In the genomic region with DNA sequence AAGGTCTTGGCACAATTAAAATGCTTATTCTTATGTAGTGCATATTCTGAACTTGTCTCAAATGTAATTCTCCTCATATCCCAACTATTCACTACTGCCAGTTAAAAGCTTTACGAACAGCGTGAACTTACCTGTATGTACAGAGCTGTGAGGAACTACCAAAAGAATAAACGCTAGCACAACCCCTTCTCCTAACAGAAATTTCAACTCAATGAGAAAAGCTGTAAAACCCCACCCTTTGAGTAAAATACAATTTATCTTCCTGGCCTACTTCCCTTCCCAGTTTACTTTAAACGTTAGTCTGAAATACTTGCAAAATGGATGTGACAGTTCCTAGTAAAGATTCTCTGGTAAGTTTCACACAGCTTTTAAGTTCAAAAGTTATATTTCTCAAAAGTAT, we compare ENCODE assay signal across 26 cellular contexts.
"Had no signal": no experiment of that assay in that cellular context is flagged by ENCODE, and none has a peak within 500 bp of the region (broad histone marks: within the 10 kb centered on the region; RNA-seq: fewer than 3 reads in every experiment).

No MANE protein-coding gene starts in this region.

- H3K27me3 Mint-ChIP-seq: activated CD4-positive, alpha-beta memory T cell treated with anti-CD3 and anti-CD28 coated beads, Interleukin-2, amount 10 ng/mL, durations not matched to agents 7 days and 5 days; activated CD4-positive, alpha-beta T cell treated with anti-CD3 and anti-CD28 coated beads, Interleukin-2, amount 10 ng/mL, durations not matched to agents 7 days and 5 days; naive thymus-derived CD8-positive, alpha-beta T cell; stimulated activated naive CD8-positive, alpha-beta T cell treated with anti-CD3 and anti-CD28 coated beads, Interleukin-15, amount 100 ng/mL, for 72 hours had no signal

- DNase-seq: activated CD4-positive, alpha-beta memory T cell treated with anti-CD3 and anti-CD28 coated beads, Interleukin-2, amount 10 ng/mL, durations not matched to agents 7 days and 5 days; activated CD4-positive, alpha-beta T cell treated with anti-CD3 and anti-CD28 coated beads for 1 hour; activated CD4-positive, alpha-beta T cell treated with anti-CD3 and anti-CD28 coated beads, Interleukin-2, amount 10 ng/mL, durations not matched to agents 7 days and 5 days; activated CD8-positive, alpha-beta memory T cell treated with anti-CD3 and anti-CD28 coated beads, Interleukin-2, amount 50 U/mL, for 48 hours; activated effector memory CD4-positive, alpha-beta T cell treated with Interleukin-2 at 50 U/mL for 16 hours; activated naive CD4-positive, alpha-beta T cell treated with Interleukin-2 at 50 U/mL for 16 hours; amygdala; caudate nucleus; hippocampal formation; left cardiac atrium; mammary epithelial cell; naive thymus-derived CD8-positive, alpha-beta T cell; retina; stimulated activated CD4-positive, alpha-beta T cell treated with anti-CD3 and anti-CD28 coated beads, Interleukin-12 subunit alpha, Interleukin-12 subunit beta, amount 100 ng/mL, for 4 hours; stimulated activated CD4-positive, alpha-beta T cell treated with anti-CD3 and anti-CD28 coated beads, Interleukin-4, amount 100 ng/mL, for 1 hour; stimulated activated naive CD8-positive, alpha-beta T cell treated with anti-CD3 and anti-CD28 coated beads, Interleukin-15, amount 100 ng/mL, for 72 hours; substantia nigra; T-helper 2 cell; upper lobe of left lung had no signal

- H3K27ac Mint-ChIP-seq: activated CD4-positive, alpha-beta memory T cell treated with anti-CD3 and anti-CD28 coated beads, Interleukin-2, amount 10 ng/mL, durations not matched to agents 7 days and 5 days; activated CD4-positive, alpha-beta T cell treated with anti-CD3 and anti-CD28 coated beads, Interleukin-2, amount 10 ng/mL, durations not matched to agents 7 days and 5 days; stimulated activated naive CD8-positive, alpha-beta T cell treated with anti-CD3 and anti-CD28 coated beads, Interleukin-15, amount 100 ng/mL, for 72 hours had no signal

- H3K4me3 ChIP-seq: gastroesophageal sphincter, prostate gland, skin epidermis, upper lobe of left lung, vagina had no signal

- H3K9me3 Mint-ChIP-seq: activated CD4-positive, alpha-beta memory T cell treated with anti-CD3 and anti-CD28 coated beads, Interleukin-2, amount 10 ng/mL, durations not matched to agents 7 days and 5 days; activated CD4-positive, alpha-beta T cell treated with anti-CD3 and anti-CD28 coated beads, Interleukin-2, amount 10 ng/mL, durations not matched to agents 7 days and 5 days; naive thymus-derived CD8-positive, alpha-beta T cell; stimulated activated naive CD8-positive, alpha-beta T cell treated with anti-CD3 and anti-CD28 coated beads, Interleukin-15, amount 100 ng/mL, for 72 hours had no signal

- FAIRE-seq: endothelial cell of umbilical vein, keratinocyte had no signal

- H3K4me1 ChIP-seq: gastroesophageal sphincter, prostate gland, vagina had no signal

- H3K4me3 Mint-ChIP-seq: activated CD4-positive, alpha-beta memory T cell treated with anti-CD3 and anti-CD28 coated beads, Interleukin-2, amount 10 ng/mL, durations not matched to agents 7 days and 5 days; activated CD4-positive, alpha-beta T cell treated with anti-CD3 and anti-CD28 coated beads, Interleukin-2, amount 10 ng/mL, durations not matched to agents 7 days and 5 days; stimulated activated naive CD8-positive, alpha-beta T cell treated with anti-CD3 and anti-CD28 coated beads, Interleukin-15, amount 100 ng/mL, for 72 hours had no signal

- H3K36me3 ChIP-seq: prostate gland, vagina had no signal

- H3K27ac ChIP-seq: gastroesophageal sphincter, prostate gland, skin epidermis, upper lobe of left lung, vagina had no signal

- H3K27me3 ChIP-seq: gastroesophageal sphincter, upper lobe of left lung, vagina had no signal

- H3K9me3 ChIP-seq: gastroesophageal sphincter, prostate gland, upper lobe of left lung, vagina had no signal

- ATAC-seq: gastroesophageal sphincter; left cardiac atrium; naive thymus-derived CD8-positive, alpha-beta T cell; sciatic nerve; stimulated activated naive CD8-positive, alpha-beta T cell treated with anti-CD3 and anti-CD28 coated beads, Interleukin-15, amount 100 ng/mL, for 72 hours had no signal
